In genomic region chr22:45775569-45776312, GRCh38 we compare ENCODE assay signal across 10 cellular contexts.
DNase-seq lines count a peak whose midpoint lies in the region; ATAC-seq and TF ChIP-seq lines count a peak whose summit lies in the region.
"Had no signal": no experiment of that assay in that cellular context is flagged by ENCODE, and none has a peak within 500 bp of the region (broad histone marks: within the 10 kb centered on the region; RNA-seq: fewer than 3 reads in every experiment).

No MANE protein-coding gene starts in this region.

- WGBS in tibial nerve, 2 donors: 88 to 93% methylated on average over 14 of the region's 14 CpGs
- WGBS in aorta, 2 donors: 81% methylated on average over 14 of the region's 14 CpGs

- DNase-seq in GM12864 (ENCODE audit: low read depth) (peak; percentile 88), cortex of kidney (lab: John Stamatoyannopoulos, UW) (no peak), tibial nerve (ENCODE audit: low spot score in 2 of 2) (no peak), aorta (no peak), SKM-1 (lab: John Stamatoyannopoulos, UW; ENCODE audit: unreplicated experiment) (no peak)
- DNase-seq: AML-193 had no signal

- TF ChIP-seq CTCF in GM12864 (IDR thresholded peaks at IDR 0.05; ENCODE audit: low read depth, low read length, missing control alignments) (no peak), OCI-LY1 (IDR thresholded peaks at IDR 0.05; ENCODE audit: low read length) (no peak), tibial nerve (IDR thresholded peaks at IDR 0.05) (no peak)

- H3K27me3 ChIP-seq in OCI-LY1 (ENCODE audit: insufficient read depth, low read length) (no peaks in the 10 kb centered on the region), tibial nerve (no peaks in the 10 kb centered on the region), aorta (ENCODE audit: control insufficient read depth in 1 of 2, insufficient read depth in 2 of 2, low read length in 1 of 2) (no peaks in the 10 kb centered on the region)
- H3K27me3 ChIP-seq: suprapubic skin had no signal

- intact Hi-C loops in aorta (cut with DNase I): no loop called here

- peaks cover 51% of the 10 kb centered on the region for H3F3A ChIP-seq in OCI-LY1 (ENCODE audit: insufficient read depth, low read length)

- H3K36me3 ChIP-seq in OCI-LY1 (ENCODE audit: insufficient read depth, low read length) (peaks cover 40% of the 10 kb centered on the region), tibial nerve (peaks cover 0 to 25% (median 0%) of the 10 kb centered on the region in 3 donors), aorta (ENCODE audit: control insufficient read depth in 1 of 2, insufficient read depth in 2 of 2, low read length in 1 of 2) (no peaks in the 10 kb centered on the region)

- H3K4me1 ChIP-seq in OCI-LY1 (ENCODE audit: insufficient read depth, low read length, severe bottlenecking): peaks cover 99% of the 10 kb centered on the region
- no peaks in the 10 kb centered on the region for H3K4me1 ChIP-seq in tibial nerve
- H3K4me1 ChIP-seq in aorta (ENCODE audit: control insufficient read depth in 1 of 2, insufficient read depth in 2 of 2, low read length in 2 of 2): no peaks in the 10 kb centered on the region
- H3K4me1 ChIP-seq: suprapubic skin had no signal

- peak overlapping the region; percentile 80 for H3K9ac ChIP-seq in OCI-LY1 (ENCODE audit: low read length)

- H3K9me2 ChIP-seq in OCI-LY1 (ENCODE audit: low read depth, low read length): no peaks in the 10 kb centered on the region

- H2AFZ ChIP-seq in OCI-LY1 (ENCODE audit: low read length): no peak overlapping the region

- peak; percentile 69 for ATAC-seq in GM19372 (IDR thresholded peaks at IDR 0.05; ENCODE audit: low read depth, unreplicated experiment)
- ATAC-seq in HG02981 (IDR thresholded peaks at IDR 0.05; ENCODE audit: unreplicated experiment): peak; percentile 53
- no peak for ATAC-seq in aorta (ENCODE audit: low FRiP score)

- no peak for TF ChIP-seq EP300 in tibial nerve (IDR thresholded peaks at IDR 0.05)

- H3K4me2 ChIP-seq in OCI-LY1 (ENCODE audit: low read length): peak overlapping the region; percentile 64

- no peaks in the 10 kb centered on the region for H4K20me1 ChIP-seq in OCI-LY1 (ENCODE audit: insufficient read depth, low read length)

- H3K79me2 ChIP-seq in OCI-LY1 (ENCODE audit: insufficient read depth, low read length): peaks cover 5% of the 10 kb centered on the region

- H3K27ac ChIP-seq in OCI-LY1 (ENCODE audit: low read depth, low read length, poor library complexity, severe bottlenecking) (peak overlapping the region; percentile 100), tibial nerve (no peak overlapping the region), aorta (ENCODE audit: low read depth in 1 of 2, low read length in 2 of 2) (no peak overlapping the region)
- H3K27ac ChIP-seq: suprapubic skin had no signal

- H3K4me3 ChIP-seq in GM12864 (ENCODE audit: low read depth, low read length): peak overlapping the region; percentile 29
- H3K4me3 ChIP-seq in OCI-LY1 (ENCODE audit: low read depth, low read length, poor library complexity, severe bottlenecking): peak overlapping the region; percentile 24
- no peak overlapping the region for H3K4me3 ChIP-seq in tibial nerve
- no peak overlapping the region for H3K4me3 ChIP-seq in aorta (ENCODE audit: low read length in 2 of 2)
- H3K4me3 ChIP-seq: suprapubic skin had no signal

- no peaks in the 10 kb centered on the region for H3K9me3 ChIP-seq in OCI-LY1 (ENCODE audit: low read length)
- peaks cover 0 to 3% (median 0%) of the 10 kb centered on the region in 4 donors for H3K9me3 ChIP-seq in tibial nerve
- no peaks in the 10 kb centered on the region for H3K9me3 ChIP-seq in aorta (ENCODE audit: control insufficient read depth, low read length)
- H3K9me3 ChIP-seq: suprapubic skin had no signal

- no peak for TF ChIP-seq POLR2A in tibial nerve (IDR thresholded peaks at IDR 0.05)

Comparison
In these comparisons a context has a peak if more than half of its experiments do, and no peak if none do; other contexts are left out.
1. H3K4me3 ChIP-seq: peak in GM12864 (single experiment) and OCI-LY1 (single experiment); none in tibial nerve (0 of 4) and aorta (0 of 2).